Comparison of ENCODE assay signal across 8 cellular contexts in genomic region chr19:39481229-39481545, GRCh38. TPM values are rescaled to one million over a fixed set of nuclear protein-coding genes. Genes with fewer than 3 reads are reported as not detected.
DNase-seq lines count a peak whose midpoint lies in the region; ATAC-seq, FAIRE-seq and TF ChIP-seq lines count a peak whose summit lies in the region.

No MANE protein-coding gene starts in this region.

- H3K9me3 ChIP-seq in astrocyte (ENCODE audit: insufficient read depth, low read depth, low read length) (no peaks in the 10 kb centered on the region), lung (ENCODE audit: control insufficient read depth in 2 of 2, insufficient read depth in 1 of 2, low read length in 1 of 2) (no peaks in the 10 kb centered on the region)

- H3K4me1 ChIP-seq in astrocyte (ENCODE audit: insufficient read depth, low read length) = peaks cover 17% of the 10 kb centered on the region
- H3K4me1 ChIP-seq in lung (ENCODE audit: control insufficient read depth in 2 of 2, insufficient read depth in 2 of 2, low read length in 2 of 2) = peaks cover 5 to 6% of the 10 kb centered on the region in 2 donors

- H3K27ac ChIP-seq in astrocyte (ENCODE audit: low read depth, low read length) (peak overlapping the region; percentile 87), lung (ENCODE audit: low read depth in 1 of 2, low read length in 1 of 2) (peak overlapping the region in 1 of 2 donors; percentile 45)

- peak overlapping the region; percentile 99 for H3K4me2 ChIP-seq in astrocyte (ENCODE audit: low read length)

- WGBS in lung, 2 donors = 2% methylated on average over 12 of the region's 12 CpGs

- H2AFZ ChIP-seq in astrocyte (ENCODE audit: low read depth, low read length) = peak overlapping the region; percentile 76

- H3K4me3 Mint-ChIP-seq in stimulated activated naive CD8-positive, alpha-beta T cell treated with anti-CD3 and anti-CD28 coated beads, Interleukin-15, Interleukin-2, amounts not matched to agents 100 ng/mL and 50 ng/mL, for 24 hours = peak overlapping the region; percentile 96
- H3K4me3 Mint-ChIP-seq in astrocyte (ENCODE audit: unreplicated experiment) = peak overlapping the region; percentile 93

- H3K36me3 ChIP-seq in astrocyte (ENCODE audit: insufficient read depth, low read length) = peaks cover 18% of the 10 kb centered on the region
- H3K36me3 ChIP-seq in lung (ENCODE audit: control insufficient read depth in 2 of 2, insufficient read depth in 2 of 2, low read length in 2 of 2) = peaks cover 4 to 17% of the 10 kb centered on the region in 2 donors

- H3K27me3 ChIP-seq in astrocyte (ENCODE audit: insufficient read depth, low read length) (no peaks in the 10 kb centered on the region), lung (ENCODE audit: control insufficient read depth, insufficient read depth) (no peaks in the 10 kb centered on the region)

- peaks cover 9% of the 10 kb centered on the region for H4K20me1 ChIP-seq in astrocyte (ENCODE audit: insufficient read depth, low read length)

- H3K27me3 Mint-ChIP-seq in stimulated activated naive CD8-positive, alpha-beta T cell treated with anti-CD3 and anti-CD28 coated beads, Interleukin-15, Interleukin-2, amounts not matched to agents 100 ng/mL and 50 ng/mL, for 24 hours = no peaks in the 10 kb centered on the region
- H3K27me3 Mint-ChIP-seq in astrocyte (ENCODE audit: low read depth, unreplicated experiment) = no peaks in the 10 kb centered on the region

- ATAC-seq in stimulated activated naive CD8-positive, alpha-beta T cell treated with anti-CD3 and anti-CD28 coated beads, Interleukin-15, Interleukin-2, amounts not matched to agents 100 U/mL and 50 U/mL, for 24 hours = no peak
- ATAC-seq in lung (ENCODE audit: insufficient read depth, low FRiP score) (no peak), GM21723 (IDR thresholded peaks at IDR 0.05; ENCODE audit: unreplicated experiment) (no peak), GM18519 (IDR thresholded peaks at IDR 0.05; ENCODE audit: low FRiP score, unreplicated experiment) (no peak)

- FAIRE-seq in astrocyte (lab: Jason Lieb, UNC) (no peak), GM12891 (lab: Jason Lieb, UNC) (no peak)

- peaks cover 41% of the 10 kb centered on the region for H3K79me2 ChIP-seq in astrocyte (ENCODE audit: insufficient read depth, low read length)

- H3K9ac ChIP-seq in astrocyte (ENCODE audit: low read length) = peak overlapping the region; percentile 99

- H3K4me3 ChIP-seq in astrocyte (ENCODE audit: insufficient read depth, low read depth, low read length) = peak overlapping the region; percentile 97
- peak overlapping the region; percentile 94 for H3K4me3 ChIP-seq in lung

- TF ChIP-seq CTCF in astrocyte (IDR thresholded peaks at IDR 0.05; ENCODE audit: insufficient read depth, low read depth, low read length) (no peak), lung (IDR thresholded peaks at IDR 0.05; ENCODE audit: control extremely low read depth, extremely low read depth) (no peak)

- H3K27ac Mint-ChIP-seq in stimulated activated naive CD8-positive, alpha-beta T cell treated with anti-CD3 and anti-CD28 coated beads, Interleukin-15, Interleukin-2, amounts not matched to agents 100 ng/mL and 50 ng/mL, for 24 hours = peak overlapping the region; percentile 94
- H3K27ac Mint-ChIP-seq in astrocyte (ENCODE audit: unreplicated experiment) = peak overlapping the region; percentile 78

- peaks cover 22% of the 10 kb centered on the region for H3K36me3 Mint-ChIP-seq in stimulated activated naive CD8-positive, alpha-beta T cell treated with anti-CD3 and anti-CD28 coated beads, Interleukin-15, Interleukin-2, amounts not matched to agents 100 ng/mL and 50 ng/mL, for 24 hours (ENCODE audit: low read depth)
- peaks cover 9% of the 10 kb centered on the region for H3K36me3 Mint-ChIP-seq in astrocyte (ENCODE audit: low read depth, unreplicated experiment)

- peaks cover 29% of the 10 kb centered on the region for H3K4me1 Mint-ChIP-seq in stimulated activated naive CD8-positive, alpha-beta T cell treated with anti-CD3 and anti-CD28 coated beads, Interleukin-15, Interleukin-2, amounts not matched to agents 100 ng/mL and 50 ng/mL, for 24 hours (ENCODE audit: low read depth)
- peaks cover 12% of the 10 kb centered on the region for H3K4me1 Mint-ChIP-seq in astrocyte (ENCODE audit: low read depth, unreplicated experiment)

- DNase-seq in stimulated activated naive CD8-positive, alpha-beta T cell treated with anti-CD3 and anti-CD28 coated beads, Interleukin-15, Interleukin-2, amounts not matched to agents 100 U/mL and 50 U/mL, for 24 hours = no peak
- DNase-seq in astrocyte (ENCODE audit: low read depth) (no peak), lung (ENCODE audit: low spot score) (no peak), GM12891 (ENCODE audit: insufficient read length, low spot score) (no peak), GOT3 (lab: John Stamatoyannopoulos, UW) (no peak)

- no peaks in the 10 kb centered on the region for H3K9me3 Mint-ChIP-seq in stimulated activated naive CD8-positive, alpha-beta T cell treated with anti-CD3 and anti-CD28 coated beads, Interleukin-15, Interleukin-2, amounts not matched to agents 100 ng/mL and 50 ng/mL, for 24 hours
- no peaks in the 10 kb centered on the region for H3K9me3 Mint-ChIP-seq in astrocyte (ENCODE audit: unreplicated experiment)

- no peak for TF ChIP-seq POLR2A in GM12891 (IDR thresholded peaks at IDR 0.05; ENCODE audit: low read depth, low read length)

TF ChIP-seq in GM12891, 5 proteins besides CTCF, POLR2A, EP300 and RAD21:
- TF ChIP-seq POLR2AphosphoS5 (IDR thresholded peaks at IDR 0.05; ENCODE audit: low read depth, low read length) = no peak
- no peak for TF ChIP-seq PAX5 (IDR thresholded peaks at IDR 0.05; ENCODE audit: insufficient read depth, low read length, severe bottlenecking)
- TF ChIP-seq POU2F2 (IDR thresholded peaks at IDR 0.05; ENCODE audit: low read depth, low read length) = no peak
- no peak for TF ChIP-seq SPI1 (IDR thresholded peaks at IDR 0.05; ENCODE audit: low read depth, low read length)
- TF ChIP-seq TAF1 (IDR thresholded peaks at IDR 0.05; ENCODE audit: low read depth, low read length) = no peak
TF ChIP-seq in GM12891: peak in this region for 0.

RNA-seq across cellular contexts. Expression of gene TIMM50, which starts 0.5 kb away (rescaled TPM):
- total RNA-seq in astrocyte = 85.3 and 97.2 TPM in 2 replicates
- 10 to 100 TPM; 47.5 to 57.8 TPM for total RNA-seq in lung
- polyA plus RNA-seq in lung = 10 to 100 TPM; 49.7 to 67.4 TPM
- 67.0 TPM for polyA plus RNA-seq in GM12891 (2012; ENCODE audit: low read depth, missing spikeins)

RNA-seq across cellular contexts. Expression of gene DLL3, which starts 17.6 kb away (rescaled TPM):
- total RNA-seq in astrocyte (0.84 and 0.89 TPM in 2 replicates), lung (not detected)
- under 1 TPM in 1 of 2 donors, not detected in 1; 0.07 TPM for polyA plus RNA-seq in lung
- 0.37 TPM for polyA plus RNA-seq in GM12891 (2012; ENCODE audit: low read depth, missing spikeins)

RNA-seq across cellular contexts. Expression of gene SELENOV, which starts 33.8 kb away (rescaled TPM):
- total RNA-seq in astrocyte (not detected in 2 replicates), lung (not detected)
- polyA plus RNA-seq in lung = not detected
- polyA plus RNA-seq in GM12891 (2012; ENCODE audit: low read depth, missing spikeins) = not detected

RNA-seq across cellular contexts. Expression of gene SUPT5H, which starts 35.8 kb away (rescaled TPM):
- total RNA-seq in astrocyte (163 and 171 TPM in 2 replicates), lung (100 to 1,000 TPM in 1 of 2 donors, 10 to 100 TPM in 1; 55.1 to 105 TPM)
- 100 to 1,000 TPM in 1 of 2 donors, 10 to 100 TPM in 1; 71.0 to 127 TPM for polyA plus RNA-seq in lung
- polyA plus RNA-seq in GM12891 (2012; ENCODE audit: low read depth, missing spikeins) = 123 TPM

RNA-seq across cellular contexts. Expression of gene RPS16, which starts 45.4 kb away (rescaled TPM):
- total RNA-seq in astrocyte = 1,194 and 1,329 TPM in 2 replicates
- total RNA-seq in lung = 1,000 to 10,000 TPM in 1 of 2 donors, 100 to 1,000 TPM in 1; 108 to 1,772 TPM
- 1,000 to 10,000 TPM; 2,468 to 3,242 TPM for polyA plus RNA-seq in lung
- 5,893 TPM for polyA plus RNA-seq in GM12891 (2012; ENCODE audit: low read depth, missing spikeins)
